10 cellular contexts compared by ENCODE assay signal in genomic region chr6:42007753-42008528, GRCh38. TPM values are rescaled to one million over a fixed set of nuclear protein-coding genes. Genes with fewer than 3 reads are reported as not detected.
DNase-seq lines count a peak whose midpoint lies in the region; ATAC-seq and TF ChIP-seq lines count a peak whose summit lies in the region.
"Had no signal": no experiment of that assay in that cellular context is flagged by ENCODE, and none has a peak within 500 bp of the region (broad histone marks: within the 10 kb centered on the region; RNA-seq: fewer than 3 reads in every experiment).

No MANE protein-coding gene starts in this region.

- H3K4me3 ChIP-seq in upper lobe of right lung: no peak overlapping the region
- H3K4me3 ChIP-seq: pancreas had no signal

- H3K27me3 ChIP-seq in upper lobe of right lung: no peaks in the 10 kb centered on the region
- H3K27me3 ChIP-seq: pancreas had no signal

- no peaks in the 10 kb centered on the region for H3K9me3 Mint-ChIP-seq in activated CD8-positive, alpha-beta T cell treated with anti-CD3 and anti-CD28 coated beads, Interleukin-2, amount 10 ng/mL, durations not matched to agents 7 days and 5 days (ENCODE audit: insufficient read depth)
- no peaks in the 10 kb centered on the region for H3K9me3 Mint-ChIP-seq in immature natural killer cell

- peak; percentile 50 for ATAC-seq in activated CD8-positive, alpha-beta T cell treated with anti-CD3 and anti-CD28 coated beads, Interleukin-2, amount 10 ng/mL, durations not matched to agents 7 days and 5 days
- peak; percentile 82 for ATAC-seq in upper lobe of right lung
- ATAC-seq in GM18520 (IDR thresholded peaks at IDR 0.05; ENCODE audit: unreplicated experiment): no peak
- ATAC-seq in GM18870 (IDR thresholded peaks at IDR 0.05; ENCODE audit: unreplicated experiment): no peak

- peak; percentile 65 for DNase-seq in stimulated activated CD4-positive, alpha-beta T cell treated with anti-CD3 and anti-CD28 coated beads, Interleukin-15, amount 100 ng/mL, for 24 hours
- DNase-seq in stimulated activated CD4-positive, alpha-beta T cell treated with anti-CD3 and anti-CD28 coated beads, Interleukin-12 subunit alpha, Interleukin-12 subunit beta, amount 100 ng/mL, for 4 hours: no peak
- DNase-seq in activated CD8-positive, alpha-beta T cell treated with anti-CD3 and anti-CD28 coated beads, Interleukin-2, amount 10 ng/mL, durations not matched to agents 7 days and 5 days: peak; percentile 70
- peak; percentile 37 to 44 (median 37) for DNase-seq in immature natural killer cell
- DNase-seq in upper lobe of right lung: no peak
- DNase-seq in T1000 (lab: John Stamatoyannopoulos, UW): no peak
- DNase-seq: effector CD8-positive, alpha-beta T cell; pancreas had no signal

- H3K36me3 Mint-ChIP-seq in activated CD8-positive, alpha-beta T cell treated with anti-CD3 and anti-CD28 coated beads, Interleukin-2, amount 10 ng/mL, durations not matched to agents 7 days and 5 days (ENCODE audit: low read depth): peaks cover 40% of the 10 kb centered on the region
- peaks cover 0 to 4% (median 0%) of the 10 kb centered on the region in 3 donors for H3K36me3 Mint-ChIP-seq in immature natural killer cell

- intact Hi-C loops in upper lobe of right lung (cut with DNase I): no loop called here

- H3K36me3 ChIP-seq in upper lobe of right lung: peaks cover 8% of the 10 kb centered on the region
- H3K36me3 ChIP-seq: pancreas had no signal

- H3K4me3 Mint-ChIP-seq in activated CD8-positive, alpha-beta T cell treated with anti-CD3 and anti-CD28 coated beads, Interleukin-2, amount 10 ng/mL, durations not matched to agents 7 days and 5 days: peak overlapping the region; percentile 69
- H3K4me3 Mint-ChIP-seq in immature natural killer cell: peak overlapping the region; percentile 64 to 83 (median 77)

- H3K27ac Mint-ChIP-seq in activated CD8-positive, alpha-beta T cell treated with anti-CD3 and anti-CD28 coated beads, Interleukin-2, amount 10 ng/mL, durations not matched to agents 7 days and 5 days: peak overlapping the region; percentile 92
- peak overlapping the region; percentile 70 to 95 (median 81) for H3K27ac Mint-ChIP-seq in immature natural killer cell

- POLR2A ChIA-PET in activated CD8-positive, alpha-beta T cell treated with anti-CD3 and anti-CD28 coated beads, Interleukin-2, amount 10 ng/mL, durations not matched to agents 7 days and 5 days (lab: Charles Lee): interaction anchor here (0.7 to 6.7 kb wide), 8 partner anchors 14 to 299 kb away, joined by 3 to 31 read pairs (median 3); no protein-coding TSS in a partner anchor

- peak overlapping the region; percentile 37 for H3K27ac ChIP-seq in upper lobe of right lung
- H3K27ac ChIP-seq: pancreas had no signal

- H3K27me3 Mint-ChIP-seq in activated CD8-positive, alpha-beta T cell treated with anti-CD3 and anti-CD28 coated beads, Interleukin-2, amount 10 ng/mL, durations not matched to agents 7 days and 5 days (ENCODE audit: low read depth): no peaks in the 10 kb centered on the region
- peaks cover 0 to 2% (median 0%) of the 10 kb centered on the region in 3 donors for H3K27me3 Mint-ChIP-seq in immature natural killer cell (ENCODE audit: low read depth in 3 of 3)

- TF ChIP-seq CTCF in upper lobe of right lung (IDR thresholded peaks at IDR 0.05): no peak

- H3K4me1 Mint-ChIP-seq in activated CD8-positive, alpha-beta T cell treated with anti-CD3 and anti-CD28 coated beads, Interleukin-2, amount 10 ng/mL, durations not matched to agents 7 days and 5 days (ENCODE audit: low read depth): peaks cover 66% of the 10 kb centered on the region
- H3K4me1 Mint-ChIP-seq in immature natural killer cell: peaks cover 71 to 80% of the 10 kb centered on the region in 2 donors

- CTCF ChIA-PET in activated CD8-positive, alpha-beta T cell treated with anti-CD3 and anti-CD28 coated beads, Interleukin-2, amount 10 ng/mL, durations not matched to agents 7 days and 5 days (lab: Charles Lee): interaction anchor here (0.8 to 6.7 kb wide), 11 partner anchors 9 to 86 kb away, joined by 3 to 49 read pairs (median 6); partner anchors contain the start of genes BYSL and MED20

- peaks cover 44% of the 10 kb centered on the region for H3K4me1 ChIP-seq in upper lobe of right lung
- H3K4me1 ChIP-seq: pancreas had no signal

- no peaks in the 10 kb centered on the region for H3K9me3 ChIP-seq in upper lobe of right lung
- H3K9me3 ChIP-seq: pancreas had no signal

RNA-seq across cellular contexts. Expression of gene TAF8, which starts 42.4 kb away (rescaled TPM):
- 10 to 100 TPM; 44.1 TPM for total RNA-seq in activated CD8-positive, alpha-beta T cell treated with anti-CD3 and anti-CD28 coated beads, Interleukin-2, amount 10 ng/mL, durations not matched to agents 7 days and 5 days
- polyA plus RNA-seq in immature natural killer cell: 10 to 100 TPM in 2 of 3 donors, 1 to 10 TPM in 1; 8.5 to 23.0 (median 14.6) TPM
- 31.1 TPM for total RNA-seq in upper lobe of right lung

Comparison
In these comparisons a context has a peak if more than half of its experiments do, and no peak if none do; other contexts are left out.
1. DNase-seq: peak in stimulated activated CD4-positive, alpha-beta T cell treated with anti-CD3 and anti-CD28 coated beads, Interleukin-15, amount 100 ng/mL, for 24 hours (single experiment), activated CD8-positive, alpha-beta T cell treated with anti-CD3 and anti-CD28 coated beads, Interleukin-2, amount 10 ng/mL, durations not matched to agents 7 days and 5 days (single experiment) and immature natural killer cell (3 of 3); none in stimulated activated CD4-positive, alpha-beta T cell treated with anti-CD3 and anti-CD28 coated beads, Interleukin-12 subunit alpha, Interleukin-12 subunit beta, amount 100 ng/mL, for 4 hours (single experiment), upper lobe of right lung (single experiment) and T1000 (single experiment).
2. ATAC-seq: peak in activated CD8-positive, alpha-beta T cell treated with anti-CD3 and anti-CD28 coated beads, Interleukin-2, amount 10 ng/mL, durations not matched to agents 7 days and 5 days (single experiment) and upper lobe of right lung (single experiment); none in GM18520 (single experiment) and GM18870 (single experiment).